In genomic region chr1:13725714-13726175, GRCh38 we compare ENCODE assay signal across 9 cellular contexts. TPM values are rescaled to one million over a fixed set of nuclear protein-coding genes. Genes with fewer than 3 reads are reported as not detected.
DNase-seq lines count a peak whose midpoint lies in the region; ATAC-seq and TF ChIP-seq lines count a peak whose summit lies in the region.
"Had no signal": no experiment of that assay in that cellular context is flagged by ENCODE, and none has a peak within 500 bp of the region (broad histone marks: within the 10 kb centered on the region; RNA-seq: fewer than 3 reads in every experiment).

No MANE protein-coding gene starts in this region.

- peaks cover 3% of the 10 kb centered on the region for H3K79me2 ChIP-seq in osteoblast (ENCODE audit: insufficient read depth, low read length)

- H3K27me3 Mint-ChIP-seq in Caco-2 (ENCODE audit: insufficient read depth, unreplicated experiment) = no peaks in the 10 kb centered on the region
- no peaks in the 10 kb centered on the region for H3K27me3 Mint-ChIP-seq in effector memory CD8-positive, alpha-beta T cell

- no peaks in the 10 kb centered on the region for H3K4me1 ChIP-seq in Caco-2
- no peaks in the 10 kb centered on the region for H3K4me1 ChIP-seq in osteoblast (ENCODE audit: insufficient read depth, low read length)

- H3K9me3 Mint-ChIP-seq in Caco-2 (ENCODE audit: unreplicated experiment) = no peaks in the 10 kb centered on the region
- H3K9me3 Mint-ChIP-seq in effector memory CD8-positive, alpha-beta T cell = no peaks in the 10 kb centered on the region

- no peaks in the 10 kb centered on the region for H3K9me3 ChIP-seq in Caco-2
- H3K9me3 ChIP-seq in osteoblast (ENCODE audit: low read depth, low read length) = no peaks in the 10 kb centered on the region

- intact Hi-C loops in Caco-2 (cut with micrococcal nuclease; ENCODE audit: unreplicated experiment) = loop anchor here (1.0 kb wide), 1 partner anchor 60 kb away; no protein-coding TSS in a partner anchor

- POLR2A ChIA-PET in Caco-2 (lab: Charles Lee) = no interaction called here

- H4K20me1 ChIP-seq in osteoblast (ENCODE audit: insufficient read depth, low read length) = peaks cover 5% of the 10 kb centered on the region

- no peaks in the 10 kb centered on the region for H3K27me3 ChIP-seq in Caco-2 (replicated peaks; ENCODE audit: control insufficient read depth, insufficient read depth, low read length)
- H3K27me3 ChIP-seq in osteoblast (ENCODE audit: insufficient read depth, low read length) = no peaks in the 10 kb centered on the region

- peak; percentile 32 for ATAC-seq in HG02610 (IDR thresholded peaks at IDR 0.05; ENCODE audit: unreplicated experiment)
- ATAC-seq in activated CD4-positive, CD25-positive, alpha-beta regulatory T cell treated with anti-CD3 and anti-CD28 coated beads, Interleukin-2, amount 50 U/mL, for 24 hours = peak; percentile 35 to 36
- ATAC-seq in effector memory CD8-positive, alpha-beta T cell (replicated peaks) = peak; percentile 35

- H3K36me3 ChIP-seq in Caco-2 (ENCODE audit: control insufficient read depth, insufficient read depth, low read length) = no peaks in the 10 kb centered on the region
- H3K36me3 ChIP-seq in osteoblast (ENCODE audit: insufficient read depth, low read length) = no peaks in the 10 kb centered on the region

- CTCF ChIA-PET in Caco-2 (lab: Charles Lee) = interaction anchor here (1.1 kb wide), 1 partner anchor 30 kb away, joined by 3 read pairs; no protein-coding TSS in a partner anchor

- no peak overlapping the region for H3K4me2 ChIP-seq in osteoblast (ENCODE audit: insufficient read depth, low read length)

- no peaks in the 10 kb centered on the region for H3K4me1 Mint-ChIP-seq in Caco-2 (ENCODE audit: low read depth, unreplicated experiment)
- H3K4me1 Mint-ChIP-seq in effector memory CD8-positive, alpha-beta T cell (ENCODE audit: low read depth in 2 of 2) = peaks cover 23 to 29% of the 10 kb centered on the region in 2 donors

- in situ Hi-C loops in ACHN (cut with HindIII; ENCODE audit: low pct_ligation_motif_present, low pct_unique_long_range_greater_than_20kb, low sequenced_read_pairs) = no loop called here

- no peak overlapping the region for H2AFZ ChIP-seq in osteoblast (ENCODE audit: low read length)

- H3K27ac ChIP-seq in osteoblast (ENCODE audit: low read depth, low read length) = no peak overlapping the region
- H3K27ac ChIP-seq: SK-N-MC had no signal

- BruUV-seq in Caco-2 (replicated peaks; lab: Mats Ljungman, UMichigan) = no TSS peak

- TF ChIP-seq CTCF in Caco-2 (IDR thresholded peaks at IDR 0.05; ENCODE audit: insufficient read depth in 1 of 2, low read depth in 1 of 2, low read length in 1 of 2, severe bottlenecking in 1 of 2, unreplicated experiment in 1 of 2) (peak; percentile 26 to 31), osteoblast (IDR thresholded peaks at IDR 0.05; ENCODE audit: extremely low read depth, low read depth, low read length) (peak; percentile 39)

- H3K36me3 Mint-ChIP-seq in Caco-2 (ENCODE audit: insufficient read depth, unreplicated experiment) = no peaks in the 10 kb centered on the region
- H3K36me3 Mint-ChIP-seq in effector memory CD8-positive, alpha-beta T cell (ENCODE audit: insufficient read depth) = peaks cover 13% of the 10 kb centered on the region

- no peak overlapping the region for H3K27ac Mint-ChIP-seq in Caco-2 (ENCODE audit: unreplicated experiment)
- H3K27ac Mint-ChIP-seq in effector memory CD8-positive, alpha-beta T cell = peak overlapping the region in 1 of 2 donors; percentile 85

- DNase-seq in Caco-2 (peak; percentile 34 to 40), osteoblast (ENCODE audit: insufficient read length, low spot score, missing footprints) (no peak), ACHN (no peak), DMS153 treated with DMSO at 0.1 percent for 48 hours (lab: John Stamatoyannopoulos, UW; ENCODE audit: unreplicated experiment) (no peak), NK-92 (lab: John Stamatoyannopoulos, UW; ENCODE audit: unreplicated experiment) (no peak)
- DNase-seq in effector memory CD8-positive, alpha-beta T cell = peak; percentile 40 to 60 (median 48)

- no peak overlapping the region for H3K4me3 Mint-ChIP-seq in Caco-2 (ENCODE audit: unreplicated experiment)
- H3K4me3 Mint-ChIP-seq in effector memory CD8-positive, alpha-beta T cell = no peak overlapping the region

- H3K4me3 ChIP-seq in Caco-2 (ENCODE audit: low read depth, low read length) (no peak overlapping the region), osteoblast (ENCODE audit: insufficient read depth, low read length) (no peak overlapping the region)
- H3K4me3 ChIP-seq: SK-N-MC had no signal

RNA-seq across cellular contexts. Expression of gene PRDM2, which starts 25.8 kb away (rescaled TPM):
- total RNA-seq in Caco-2 (2022) (29.8 and 32.7 TPM in 2 replicates), osteoblast (12.7 and 17.4 TPM in 2 replicates)

Comparison
In these comparisons a context has a peak if more than half of its experiments do, and no peak if none do; other contexts are left out.
1. DNase-seq: peak in Caco-2 (2 of 2) and effector memory CD8-positive, alpha-beta T cell (3 of 3); none in osteoblast (single experiment), ACHN (single experiment), DMS153 treated with DMSO at 0.1 percent for 48 hours (single experiment) and NK-92 (single experiment).
2. Peak in every context shown above with its lines, with median percentiles within 50 percentile points of each other: ATAC-seq.